25 cellular contexts compared by ENCODE assay signal in the genomic region with DNA sequence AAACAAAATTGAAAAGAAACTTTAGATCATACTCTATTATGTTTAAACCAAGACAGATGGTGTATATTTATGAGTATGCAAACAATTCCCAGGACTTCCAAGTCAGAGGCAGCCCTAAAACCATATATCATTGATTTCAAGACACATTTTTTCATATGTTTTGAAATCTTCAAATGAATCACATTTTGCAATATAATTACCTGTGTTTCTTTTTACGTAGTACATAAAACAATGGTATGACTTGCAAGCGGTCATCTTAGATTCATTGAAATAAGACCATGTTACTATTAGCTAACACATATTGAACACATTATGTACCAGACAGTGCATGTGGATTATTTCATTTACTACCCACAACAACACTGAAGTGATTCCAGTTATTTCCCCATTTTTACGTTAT. TPM values are rescaled to one million over a fixed set of nuclear protein-coding genes. Genes with fewer than 3 reads are reported as not detected.
DNase-seq lines count a peak whose midpoint lies in the region; ATAC-seq, FAIRE-seq and TF ChIP-seq lines count a peak whose summit lies in the region.
"Had no signal": no experiment of that assay in that cellular context is flagged by ENCODE, and none has a peak within 500 bp of the region (broad histone marks: within the 10 kb centered on the region; RNA-seq: fewer than 3 reads in every experiment).

No MANE protein-coding gene starts in this region.

- no peaks in the 10 kb centered on the region for H3K27me3 ChIP-seq in liver (ENCODE audit: control insufficient read depth in 4 of 4, insufficient read depth in 4 of 4, low read length in 3 of 4)
- no peaks in the 10 kb centered on the region for H3K27me3 ChIP-seq in HepG2 (ENCODE audit: control insufficient read depth in 1 of 2, insufficient read depth in 2 of 2, low read length in 2 of 2)
- H3K27me3 ChIP-seq in keratinocyte (ENCODE audit: control insufficient read depth, extremely low read depth, insufficient read depth, low read length): no peaks in the 10 kb centered on the region
- H3K27me3 ChIP-seq: BLaER1 had no signal

- no peak overlapping the region for H3K4me3 ChIP-seq in liver (ENCODE audit: low read depth in 1 of 3, low read length in 3 of 3)
- no peak overlapping the region for H3K4me3 ChIP-seq in HepG2 (replicated peaks in 1 of 3; ENCODE audit: insufficient read depth in 1 of 3, low read depth in 2 of 3, low read length in 3 of 3)
- H3K4me3 ChIP-seq in keratinocyte (ENCODE audit: control insufficient read depth in 2 of 3, extremely low read depth in 1 of 3, insufficient read depth in 2 of 3, low read depth in 1 of 3, low read length in 3 of 3): no peak overlapping the region
- H3K4me3 ChIP-seq: BLaER1, GM12878, smooth muscle cell had no signal

- no peaks in the 10 kb centered on the region for H3K27me3 Mint-ChIP-seq in effector memory CD8-positive, alpha-beta T cell
- H3K27me3 Mint-ChIP-seq: activated CD8-positive, alpha-beta T cell treated with anti-CD3 and anti-CD28 coated beads for 36 hours; naive B cell had no signal

- no peak overlapping the region for H3K4me2 ChIP-seq in HepG2 (ENCODE audit: low read depth, low read length)
- peak overlapping the region; percentile 74 for H3K4me2 ChIP-seq in keratinocyte (ENCODE audit: control insufficient read depth, extremely low read depth, insufficient read depth, low read depth, low read length)
- H3K4me2 ChIP-seq: BLaER1 had no signal

- H3K4me1 Mint-ChIP-seq in effector memory CD8-positive, alpha-beta T cell (ENCODE audit: low read depth in 2 of 2): peaks cover 40 to 66% of the 10 kb centered on the region in 2 donors

- intact Hi-C loops in HepG2 (cut with micrococcal nuclease; ENCODE audit: unreplicated experiment): no loop called here

- DNase-seq in HepG2 (ENCODE audit: low spot score) (no peak), keratinocyte (ENCODE audit: low read depth, low spot score) (no peak), amygdala (lab: John Stamatoyannopoulos, UW) (no peak), epidermal melanocyte (ENCODE audit: insufficient read length, low spot score) (no peak), NCI-H1436 treated with DMSO at 0.1 percent for 48 hours (lab: John Stamatoyannopoulos, UW) (no peak)
- no peak for DNase-seq in effector memory CD8-positive, alpha-beta T cell
- DNase-seq in stimulated activated CD4-positive, alpha-beta T cell treated with anti-CD3 and anti-CD28 coated beads, Interleukin-4, amount 100 ng/mL, for 1 hour: no peak
- DNase-seq: activated CD8-positive, alpha-beta T cell treated with anti-CD3 and anti-CD28 coated beads for 36 hours; activated gamma-delta T cell treated with Interleukin-2 at 50 U/mL for 16 hours; activated T-cell treated with anti-CD3 and anti-CD28 coated beads, Interleukin-2, amount 50 U/mL, for 1 hour; Caco-2; cortex of kidney; DND-41; Kasumi-1; mesendoderm; naive B cell; nucleus accumbens; stimulated activated CD4-positive, alpha-beta T cell treated with anti-CD3 and anti-CD28 coated beads, Interleukin-2, amount 100 ng/mL, for 48 hours; stimulated activated naive CD4-positive, alpha-beta T cell; T-helper 9 cell had no signal

- peaks cover 8% of the 10 kb centered on the region for H3K9me1 ChIP-seq in keratinocyte (ENCODE audit: control insufficient read depth, extremely low read depth, insufficient read depth, low read length)

- peak overlapping the region; percentile 53 to 54 for H3K27ac Mint-ChIP-seq in effector memory CD8-positive, alpha-beta T cell
- H3K27ac Mint-ChIP-seq: activated CD8-positive, alpha-beta T cell treated with anti-CD3 and anti-CD28 coated beads for 36 hours; naive B cell had no signal

- no peak overlapping the region for H3K4me3 Mint-ChIP-seq in effector memory CD8-positive, alpha-beta T cell
- H3K4me3 Mint-ChIP-seq: activated CD8-positive, alpha-beta T cell treated with anti-CD3 and anti-CD28 coated beads for 36 hours; naive B cell had no signal

- H2AFZ ChIP-seq in HepG2 (ENCODE audit: low read length): no peak overlapping the region
- H2AFZ ChIP-seq in keratinocyte (ENCODE audit: control insufficient read depth, low read length): no peak overlapping the region

- dilution Hi-C loops in keratinocyte (cut with MboI; ENCODE audit: extremely low pct_ligation_motif_present, low sequenced_read_pairs): no loop called here

- H3K9me3 Mint-ChIP-seq in effector memory CD8-positive, alpha-beta T cell: no peaks in the 10 kb centered on the region
- H3K9me3 Mint-ChIP-seq: activated CD8-positive, alpha-beta T cell treated with anti-CD3 and anti-CD28 coated beads for 36 hours; naive B cell had no signal

- H3K36me3 ChIP-seq in liver (ENCODE audit: control insufficient read depth in 4 of 4, insufficient read depth in 3 of 4, low read depth in 1 of 4, low read length in 3 of 4): no peaks in the 10 kb centered on the region
- no peaks in the 10 kb centered on the region for H3K36me3 ChIP-seq in HepG2 (replicated peaks in 1 of 2; ENCODE audit: control insufficient read depth in 1 of 2, insufficient read depth in 2 of 2, low read length in 2 of 2)
- no peaks in the 10 kb centered on the region for H3K36me3 ChIP-seq in keratinocyte (ENCODE audit: control insufficient read depth in 2 of 2, extremely low read depth in 1 of 2, insufficient read depth in 2 of 2, low read length in 2 of 2)

- ATAC-seq in HepG2: no peak
- ATAC-seq in effector memory CD8-positive, alpha-beta T cell (replicated peaks): no peak
- ATAC-seq: activated CD8-positive, alpha-beta T cell treated with anti-CD3 and anti-CD28 coated beads for 36 hours; GM12878 had no signal

- 73% methylated on average over 3 of the region's 3 CpGs for WGBS in liver
- WGBS in HepG2 (ENCODE audit: low lambda C conversion rate): over 99% methylated on average over 3 of the region's 3 CpGs

- TF ChIP-seq EP300 in HepG2 (IDR thresholded peaks at IDR 0.05; ENCODE audit: low read depth in 2 of 2, low read length in 2 of 2): no peak
- TF ChIP-seq EP300 in HepG2 (CRISPR knock-in tag; IDR thresholded peaks at IDR 0.05; ENCODE audit: borderline replicate concordance): no peak

- H4K20me1 ChIP-seq in HepG2 (ENCODE audit: insufficient read depth, low read length): peaks cover 10% of the 10 kb centered on the region; the same call in 1 of the 2 replicates
- peaks cover 7% of the 10 kb centered on the region for H4K20me1 ChIP-seq in keratinocyte (ENCODE audit: control insufficient read depth, extremely low read depth, insufficient read depth, low read length)

- peaks cover 17 to 53% (median 42%) of the 10 kb centered on the region in 4 donors for H3K4me1 ChIP-seq in liver (ENCODE audit: control insufficient read depth in 4 of 4, insufficient read depth in 4 of 4, low read length in 3 of 4)
- H3K4me1 ChIP-seq in HepG2 (ENCODE audit: insufficient read depth, low read length): peaks cover 72% of the 10 kb centered on the region
- peaks cover 84% of the 10 kb centered on the region for H3K4me1 ChIP-seq in keratinocyte (ENCODE audit: control insufficient read depth, extremely low read depth, insufficient read depth, low read length)

- no peak for TF ChIP-seq RAD21 in liver (IDR thresholded peaks at IDR 0.05)
- no peak for TF ChIP-seq RAD21 in HepG2 (CRISPR knock-in tag; IDR thresholded peaks at IDR 0.05)

- no peaks in the 10 kb centered on the region for H3K9me3 ChIP-seq in liver (ENCODE audit: control insufficient read depth in 4 of 4, low read length in 3 of 4)
- H3K9me3 ChIP-seq in HepG2 (ENCODE audit: low read length): no peaks in the 10 kb centered on the region
- no peaks in the 10 kb centered on the region for H3K9me3 ChIP-seq in keratinocyte (ENCODE audit: control insufficient read depth, low read depth, low read length)
- H3K9me3 ChIP-seq: Caco-2 had no signal

- POLR2A ChIA-PET in HepG2 (lab: Yijun Ruan, JAX): no interaction called here

- TF ChIP-seq CTCF in liver (IDR thresholded peaks at IDR 0.05; ENCODE audit: low read depth, low read length, missing input control) (no peak), HepG2 (CRISPR knock-in tag; IDR thresholded peaks at IDR 0.05) (no peak), keratinocyte (optimal IDR thresholded peaks at IDR 0.05 in 1 of 3, IDR thresholded peaks at IDR 0.05 in 1 of 3, conservative IDR thresholded peaks at IDR 0.05 in 1 of 3; ENCODE audit: extremely low read depth in 1 of 3, insufficient read depth in 2 of 3, low read length in 3 of 3) (no peak)

- CTCF ChIA-PET in HepG2 (lab: Yijun Ruan, JAX; ENCODE audit: low intra/inter-chr PET ratio, low total read pairs): no interaction called here

- H3K79me2 ChIP-seq in HepG2 (ENCODE audit: insufficient read depth, low read length) (peaks cover 78% of the 10 kb centered on the region), keratinocyte (ENCODE audit: control insufficient read depth, insufficient read depth, low read length) (peaks cover 98% of the 10 kb centered on the region)

- no TSS peak for BruUV-seq in HepG2 (replicated peaks; lab: Mats Ljungman, UMichigan)

- H3K9ac ChIP-seq in liver (ENCODE audit: low read depth in 1 of 2, low read length in 2 of 2) (no peak overlapping the region), HepG2 (ENCODE audit: insufficient read depth, low read depth, low read length) (no peak overlapping the region), keratinocyte (ENCODE audit: control insufficient read depth, extremely low read depth, insufficient read depth, low read length) (peak overlapping the region; percentile 67)
- H3K9ac ChIP-seq: BLaER1 had no signal

- H3K36me3 Mint-ChIP-seq in effector memory CD8-positive, alpha-beta T cell (ENCODE audit: insufficient read depth): no peaks in the 10 kb centered on the region
- H3K36me3 Mint-ChIP-seq: naive B cell had no signal

- in situ Hi-C loops in HepG2 (cut with HindIII; ENCODE audit: extremely low pct_ligation_motif_present, low pct_unique_long_range_greater_than_20kb): no loop called here

- H3K27ac ChIP-seq in liver (ENCODE audit: low read depth in 1 of 2, low read length in 2 of 2): peak overlapping the region; percentile 56 to 68
- H3K27ac ChIP-seq in HepG2 (ENCODE audit: extremely low read length, insufficient read depth, low read length): no peak overlapping the region
- H3K27ac ChIP-seq in keratinocyte (ENCODE audit: control insufficient read depth, insufficient read depth, low read length): peak overlapping the region; percentile 91
- H3K27ac ChIP-seq: BLaER1 had no signal

- no peak for FAIRE-seq in HepG2 (lab: Jason Lieb, UNC)
- no peak for FAIRE-seq in keratinocyte (lab: Jason Lieb, UNC)
- FAIRE-seq: GM12878, GM19239 had no signal

- no peak for TF ChIP-seq POLR2A in HepG2 (IDR thresholded peaks at IDR 0.05; ENCODE audit: insufficient read depth in 1 of 2, low read depth in 2 of 2, low read length in 2 of 2)

RNA-seq across cellular contexts. Expression of a gene that starts 14.9 kb away (rescaled TPM):
- total RNA-seq in liver (10 to 100 TPM in 1 of 2 donors, 1 to 10 TPM in 1; 6.2 to 16.8 TPM), HepG2 (2016; rRNA removed; fragmentation: Illumina TruSeq; extraction: Trizol) (11.1 and 12.0 TPM in 2 replicates)
- polyA plus RNA-seq in liver (1 to 10 TPM; 2.9 to 5.6 TPM), HepG2 (2011; rRNA removed) (8.3 and 8.7 TPM in 2 replicates), keratinocyte (20.7 to 32.3 TPM (median 22.2 TPM) in 3 replicates)
- total RNA-seq in HepG2 (2016; cell fraction: cytosol; rRNA removed; fragmentation: Illumina TruSeq; extraction: Trizol; ENCODE audit: low read depth): 2.3 and 2.9 TPM in 2 replicates
- 8.8 and 11.5 TPM in 2 replicates for total RNA-seq in HepG2 (2016; cell fraction: insoluble cytoplasmic fraction; rRNA removed; fragmentation: Illumina TruSeq; extraction: Trizol)
- total RNA-seq in HepG2 (2016; cell fraction: membrane; rRNA removed; fragmentation: Illumina TruSeq; extraction: Trizol): 6.2 and 6.6 TPM in 2 replicates
- 8.5 and 10.7 TPM in 2 replicates for total RNA-seq in HepG2 (2016; cell fraction: nucleus; rRNA removed; fragmentation: Illumina TruSeq; extraction: Trizol)
- polyA plus RNA-seq in HepG2 (2011; cell fraction: cytosol; rRNA removed): 4.6 and 5.6 TPM in 2 replicates
- polyA plus RNA-seq in HepG2 (2011; cell fraction: nucleus; rRNA removed): 13.6 and 15.4 TPM in 2 replicates
- polyA plus RNA-seq in HepG2 (2012): 10.1 and 10.6 TPM in 2 replicates
- 0.75 and 0.81 TPM in 2 replicates for polyA plus RNA-seq in HepG2 (2016; cell fraction: cytosol; fragmentation: Illumina TruSeq; extraction: Trizol; ENCODE audit: low read depth)
- 7.6 and 8.8 TPM in 2 replicates for polyA plus RNA-seq in HepG2 (2016; cell fraction: insoluble cytoplasmic fraction; fragmentation: Illumina TruSeq; extraction: Trizol; ENCODE audit: low read depth)
- 1.8 and 2.7 TPM in 2 replicates for polyA plus RNA-seq in HepG2 (2016; cell fraction: membrane; fragmentation: Illumina TruSeq; extraction: Trizol; ENCODE audit: low read depth)
- polyA plus RNA-seq in HepG2 (2016; cell fraction: nucleus; fragmentation: Illumina TruSeq; extraction: Trizol; ENCODE audit: insufficient read depth, low read depth): 15.0 and 17.6 TPM in 2 replicates
- 9.8 and 14.1 TPM in 2 replicates for polyA minus RNA-seq in HepG2 (2011; rRNA and poly(A)+ RNA removed; ENCODE audit: low replicate concordance)
- polyA minus RNA-seq in HepG2 (2011; cell fraction: cytosol; rRNA and poly(A)+ RNA removed): 5.8 and 6.4 TPM in 2 replicates
- 13.4 and 14.2 TPM in 2 replicates for polyA minus RNA-seq in HepG2 (2011; cell fraction: nucleus; rRNA and poly(A)+ RNA removed)
- 47.9 TPM for polyA plus RNA-seq in keratinocyte (2011; ENCODE audit: low read depth)
- 20.3 and 25.4 TPM in 2 replicates for polyA plus RNA-seq in keratinocyte (2011; cell fraction: cytosol; rRNA removed)
- 50.8 and 56.0 TPM in 2 replicates for polyA plus RNA-seq in keratinocyte (2011; cell fraction: nucleus; rRNA removed)
- polyA plus RNA-seq in keratinocyte (2012; ENCODE audit: low replicate concordance): 26.2 and 27.9 TPM in 2 replicates
- 20.0 to 37.9 TPM (median 28.4 TPM) in 3 replicates for polyA minus RNA-seq in keratinocyte
- 15.5 TPM for polyA minus RNA-seq in keratinocyte (2011; cell fraction: cytosol; rRNA and poly(A)+ RNA removed)
- polyA minus RNA-seq in keratinocyte (2011; cell fraction: nucleus; rRNA and poly(A)+ RNA removed): 26.2 and 54.6 TPM in 2 replicates
